21 cellular contexts compared by ENCODE assay signal in the genomic region with DNA sequence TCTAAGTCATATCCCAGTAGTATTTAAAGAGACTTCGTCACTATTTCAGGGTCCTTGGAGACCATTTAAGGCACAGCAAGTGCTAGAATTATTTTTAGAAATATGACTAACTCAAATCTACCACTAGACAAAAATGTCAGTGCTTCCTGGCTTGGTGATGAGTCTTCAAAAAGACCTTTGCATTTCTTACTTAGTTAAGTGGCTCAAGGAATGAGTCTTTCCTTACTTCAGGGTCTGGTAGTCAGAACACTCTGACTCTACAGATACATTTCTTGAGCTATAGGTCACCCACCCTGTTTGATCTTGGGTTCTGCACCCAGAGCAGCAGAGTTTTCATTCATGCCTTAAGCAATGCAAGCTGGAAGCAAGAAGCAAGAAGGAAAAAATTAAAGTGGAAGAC.
DNase-seq lines count a peak whose midpoint lies in the region; ATAC-seq and TF ChIP-seq lines count a peak whose summit lies in the region.
"Had no signal": no experiment of that assay in that cellular context is flagged by ENCODE, and none has a peak within 500 bp of the region (broad histone marks: within the 10 kb centered on the region; RNA-seq: fewer than 3 reads in every experiment).

No MANE protein-coding gene starts in this region.

- H3K27me3 ChIP-seq in thoracic aorta (replicated peaks; ENCODE audit: insufficient read depth) (no peaks in the 10 kb centered on the region), esophagus squamous epithelium (peaks cover 0 to 4% (median 0%) of the 10 kb centered on the region in 4 donors)
- H3K27me3 ChIP-seq: breast epithelium, ovary, tibial nerve had no signal

- TF ChIP-seq CTCF in fibroblast of the aortic adventitia (IDR thresholded peaks at IDR 0.05; ENCODE audit: insufficient read depth, low read length) = no peak
- TF ChIP-seq CTCF in thoracic aorta (IDR thresholded peaks at IDR 0.05) = no peak
- no peak for TF ChIP-seq CTCF in esophagus squamous epithelium (IDR thresholded peaks at IDR 0.05)

- H3K9me3 ChIP-seq in thoracic aorta (no peaks in the 10 kb centered on the region), esophagus squamous epithelium (no peaks in the 10 kb centered on the region)
- H3K9me3 ChIP-seq: breast epithelium, ovary, tibial nerve had no signal

- H3K4me1 ChIP-seq in thoracic aorta (ENCODE audit: control insufficient read depth in 1 of 2, low read depth in 2 of 2) (peaks cover 10 to 27% of the 10 kb centered on the region in 2 donors), esophagus squamous epithelium (no peaks in the 10 kb centered on the region)
- H3K4me1 ChIP-seq: breast epithelium, tibial nerve had no signal

- peak; percentile 82 for ATAC-seq in SK-N-SH treated with all-trans-retinoic acid at 6 μM for 48 hours
- ATAC-seq in thoracic aorta (ENCODE audit: insufficient number of reproducible peaks, low FRiP score, low read depth) = no peak
- no peak for ATAC-seq in GM19023 (IDR thresholded peaks at IDR 0.05; ENCODE audit: unreplicated experiment)
- ATAC-seq: left lobe of liver had no signal

- H3K4me3 ChIP-seq in fibroblast of the aortic adventitia (ENCODE audit: low read depth, low read length) = no peak overlapping the region
- no peak overlapping the region for H3K4me3 ChIP-seq in thoracic aorta
- H3K4me3 ChIP-seq in esophagus squamous epithelium = no peak overlapping the region
- H3K4me3 ChIP-seq: breast epithelium, ovary, PC-9, SK-N-MC, skin epidermis, tibial nerve had no signal

- WGBS in esophagus squamous epithelium, 2 donors = 33 to 66% methylated on average over 1 of the region's 1 CpG

- intact Hi-C loops in esophagus squamous epithelium (cut with DNase I) = no loop called here

- H3K27ac ChIP-seq in thoracic aorta (peak overlapping the region; percentile 42 to 68), esophagus squamous epithelium (no peak overlapping the region)
- H3K27ac ChIP-seq: breast epithelium, ovary, PC-9, SK-N-MC, skin epidermis, tibial nerve had no signal

- DNase-seq in GM03348 (ENCODE audit: low spot score) (peak; percentile 42), fibroblast of the aortic adventitia (ENCODE audit: low read depth) (peak; percentile 51), thoracic aorta (ENCODE audit: low spot score) (no peak), esophagus squamous epithelium (lab: John Stamatoyannopoulos, UW) (no peak)
- DNase-seq in central memory CD4-positive, alpha-beta T cell = no peak
- DNase-seq: activated CD4-positive, alpha-beta T cell treated with anti-CD3 and anti-CD28 coated beads, Interleukin-2, amount 10 ng/mL, durations not matched to agents 24 days and 14 days; activated naive CD4-positive, alpha-beta T cell treated with anti-CD3 and anti-CD28 coated beads, Interleukin-2, amount 10 ng/mL, durations not matched to agents 7 days and 5 days; activated T-cell treated with anti-CD3 and anti-CD28 coated beads for 4 hours; CD4-positive, alpha-beta T cell; DMS79 treated with DMSO at 0.1 percent for 48 hours; effector CD8-positive, alpha-beta T cell; NCI-H2081 treated with DMSO at 0.1 percent for 48 hours; ovary; PC-9 had no signal

- no peak for TF ChIP-seq POLR2A in esophagus squamous epithelium (IDR thresholded peaks at IDR 0.05)

- H3K36me3 ChIP-seq in thoracic aorta (no peaks in the 10 kb centered on the region), esophagus squamous epithelium (no peaks in the 10 kb centered on the region)
- H3K36me3 ChIP-seq: breast epithelium, ovary, tibial nerve had no signal

TF ChIP-seq in SK-N-SH treated with all-trans-retinoic acid at 6 μM for 48 hours, 23 proteins besides CTCF, POLR2A, EP300 and RAD21:
- TF ChIP-seq ZFP30 (CRISPR knock-in tag; IDR thresholded peaks at IDR 0.05) (no peak), CSDC2 (CRISPR knock-in tag; IDR thresholded peaks at IDR 0.05) (no peak), OSR1 (CRISPR knock-in tag; IDR thresholded peaks at IDR 0.05) (no peak), TCF4 (CRISPR knock-in tag; IDR thresholded peaks at IDR 0.05; ENCODE audit: borderline replicate concordance) (no peak)
TF ChIP-seq in SK-N-SH treated with all-trans-retinoic acid at 6 μM for 48 hours: peak in this region for 0.

Comparison
In these comparisons a context has a peak if more than half of its experiments do, and no peak if none do; other contexts are left out.
1. DNase-seq: peak in GM03348 (single experiment) and fibroblast of the aortic adventitia (single experiment); none in thoracic aorta (single experiment), esophagus squamous epithelium (single experiment) and central memory CD4-positive, alpha-beta T cell (single experiment).
2. H3K27ac ChIP-seq: peak in thoracic aorta (2 of 2); none in esophagus squamous epithelium (0 of 4).